ENCODE assay signal across 24 cellular contexts in the genomic region with DNA sequence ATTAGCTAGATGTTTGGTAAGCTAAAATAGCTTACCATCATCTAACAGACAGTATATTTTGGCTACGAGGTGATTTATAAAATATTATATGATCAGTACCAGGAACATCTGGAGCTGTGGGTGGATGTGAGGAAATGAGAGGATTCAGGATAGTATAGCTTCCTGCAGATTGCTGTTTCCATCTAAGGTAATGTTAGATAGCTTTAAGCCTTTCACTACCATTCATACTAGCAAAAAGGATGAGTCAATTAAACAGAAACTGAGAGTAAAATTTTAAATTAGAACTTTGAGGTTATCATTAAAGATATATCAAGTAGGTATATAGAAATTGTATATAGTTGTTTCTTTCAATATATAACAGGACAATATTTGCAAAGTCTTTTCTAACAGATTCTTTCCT.
"Had no signal": no experiment of that assay in that cellular context is flagged by ENCODE, and none has a peak within 500 bp of the region (broad histone marks: within the 10 kb centered on the region; RNA-seq: fewer than 3 reads in every experiment).

No MANE protein-coding gene starts in this region.

- H3K4me3 ChIP-seq: coronary artery, esophagus squamous epithelium, gastrocnemius medialis, neural progenitor cell, sigmoid colon, smooth muscle cell, thoracic aorta had no signal

- H3K9me3 ChIP-seq: esophagus squamous epithelium, gastrocnemius medialis, sigmoid colon, thoracic aorta had no signal

- H3K36me3 ChIP-seq: esophagus squamous epithelium, gastrocnemius medialis, neural progenitor cell, sigmoid colon, thoracic aorta had no signal

- DNase-seq: activated B cell treated with CpG ODN at 0.5 μM for 24 hours; activated CD4-positive, alpha-beta T cell treated with anti-CD3 and anti-CD28 coated beads, Interleukin-2, amount 10 ng/mL, durations not matched to agents 24 days and 14 days; activated naive CD4-positive, alpha-beta T cell treated with anti-CD3 and anti-CD28 coated beads, Interleukin-2, amount 10 ng/mL, durations not matched to agents 7 days and 5 days; activated naive CD8-positive, alpha-beta T cell treated with anti-CD3 and anti-CD28 coated beads, Interleukin-2, amount 50 U/mL, for 24 hours; activated T-cell treated with anti-CD3 and anti-CD28 coated beads, Interleukin-2, amount 50 U/mL, for 1 hour; cerebellar nuclear complex; endodermal cell; esophagus squamous epithelium; gastrocnemius medialis; hippocampal formation; kidney glomerular epithelial cell; left ventricle myocardium superior; mammary epithelial cell; naive thymus-derived CD8-positive, alpha-beta T cell; sigmoid colon; stimulated activated CD4-positive, alpha-beta T cell treated with anti-CD3 and anti-CD28 coated beads, Interleukin-15, amount 100 ng/mL, for 24 hours; stimulated activated naive B cell treated with anti-CD40 and anti-IgM and Interleukin-4, amounts not matched to agents 10 μg/mL and 1 μg/mL and 100 μg/mL, for 72 hours had no signal

- H3K27me3 ChIP-seq: esophagus squamous epithelium, gastrocnemius medialis, neural progenitor cell, sigmoid colon had no signal

- H3K4me3 Mint-ChIP-seq: activated B cell treated with CpG ODN at 0.5 μM for 24 hours; activated CD4-positive, alpha-beta T cell treated with anti-CD3 and anti-CD28 coated beads, Interleukin-2, amount 10 ng/mL, durations not matched to agents 24 days and 14 days; activated naive CD4-positive, alpha-beta T cell treated with anti-CD3 and anti-CD28 coated beads, Interleukin-2, amount 10 ng/mL, durations not matched to agents 7 days and 5 days; activated naive CD8-positive, alpha-beta T cell treated with anti-CD3 and anti-CD28 coated beads, Interleukin-2, amount 50 U/mL, for 24 hours; endodermal cell; mesothelial cell of epicardium; naive thymus-derived CD8-positive, alpha-beta T cell; neural progenitor cell; stimulated activated naive B cell treated with anti-CD40 and anti-IgM and Interleukin-4, amounts not matched to agents 10 μg/mL and 1 μg/mL and 100 μg/mL, for 72 hours; T-helper 1 cell treated with Interleukin-12 subunit alpha and Interleukin-12 subunit beta and Interleukin-4 antibody, amounts not matched to agents 30 μg/mL and 1 μg/mL, for 36 hours; type B pancreatic cell had no signal

- H3K27ac ChIP-seq: coronary artery, esophagus squamous epithelium, gastrocnemius medialis, neural progenitor cell, sigmoid colon, thoracic aorta had no signal

- H3K4me1 ChIP-seq: neural progenitor cell had no signal

- H3K27ac Mint-ChIP-seq: activated B cell treated with CpG ODN at 0.5 μM for 24 hours; activated CD4-positive, alpha-beta T cell treated with anti-CD3 and anti-CD28 coated beads, Interleukin-2, amount 10 ng/mL, durations not matched to agents 24 days and 14 days; activated naive CD4-positive, alpha-beta T cell treated with anti-CD3 and anti-CD28 coated beads, Interleukin-2, amount 10 ng/mL, durations not matched to agents 7 days and 5 days; activated naive CD8-positive, alpha-beta T cell treated with anti-CD3 and anti-CD28 coated beads, Interleukin-2, amount 50 U/mL, for 24 hours; endodermal cell; mesothelial cell of epicardium; neural progenitor cell; stimulated activated naive B cell treated with anti-CD40 and anti-IgM and Interleukin-4, amounts not matched to agents 10 μg/mL and 1 μg/mL and 100 μg/mL, for 72 hours; T-helper 1 cell treated with Interleukin-12 subunit alpha and Interleukin-12 subunit beta and Interleukin-4 antibody, amounts not matched to agents 30 μg/mL and 1 μg/mL, for 36 hours; type B pancreatic cell had no signal

- H3K27me3 Mint-ChIP-seq: activated B cell treated with CpG ODN at 0.5 μM for 24 hours; activated CD4-positive, alpha-beta T cell treated with anti-CD3 and anti-CD28 coated beads, Interleukin-2, amount 10 ng/mL, durations not matched to agents 24 days and 14 days; activated naive CD4-positive, alpha-beta T cell treated with anti-CD3 and anti-CD28 coated beads, Interleukin-2, amount 10 ng/mL, durations not matched to agents 7 days and 5 days; activated naive CD8-positive, alpha-beta T cell treated with anti-CD3 and anti-CD28 coated beads, Interleukin-2, amount 50 U/mL, for 24 hours; naive thymus-derived CD8-positive, alpha-beta T cell; stimulated activated naive B cell treated with anti-CD40 and anti-IgM and Interleukin-4, amounts not matched to agents 10 μg/mL and 1 μg/mL and 100 μg/mL, for 72 hours; type B pancreatic cell had no signal

- H3K36me3 Mint-ChIP-seq: mesothelial cell of epicardium, type B pancreatic cell had no signal

- H3K9me3 Mint-ChIP-seq: activated B cell treated with CpG ODN at 0.5 μM for 24 hours; activated CD4-positive, alpha-beta T cell treated with anti-CD3 and anti-CD28 coated beads, Interleukin-2, amount 10 ng/mL, durations not matched to agents 24 days and 14 days; activated naive CD4-positive, alpha-beta T cell treated with anti-CD3 and anti-CD28 coated beads, Interleukin-2, amount 10 ng/mL, durations not matched to agents 7 days and 5 days; activated naive CD8-positive, alpha-beta T cell treated with anti-CD3 and anti-CD28 coated beads, Interleukin-2, amount 50 U/mL, for 24 hours; endodermal cell; mesothelial cell of epicardium; naive thymus-derived CD8-positive, alpha-beta T cell; neural progenitor cell; stimulated activated naive B cell treated with anti-CD40 and anti-IgM and Interleukin-4, amounts not matched to agents 10 μg/mL and 1 μg/mL and 100 μg/mL, for 72 hours; T-helper 1 cell treated with Interleukin-12 subunit alpha and Interleukin-12 subunit beta and Interleukin-4 antibody, amounts not matched to agents 30 μg/mL and 1 μg/mL, for 36 hours; type B pancreatic cell had no signal

- ATAC-seq: activated naive CD8-positive, alpha-beta T cell treated with anti-CD3 and anti-CD28 coated beads, Interleukin-2, amount 50 U/mL, for 24 hours; gastrocnemius medialis; left ventricle myocardium superior; naive thymus-derived CD8-positive, alpha-beta T cell; stimulated activated naive B cell treated with anti-CD40 and anti-IgM and Interleukin-4, amounts not matched to agents 10 μg/mL and 1 μg/mL and 100 μg/mL, for 72 hours had no signal

- H3K4me1 Mint-ChIP-seq: activated naive CD4-positive, alpha-beta T cell treated with anti-CD3 and anti-CD28 coated beads, Interleukin-2, amount 10 ng/mL, durations not matched to agents 7 days and 5 days; endodermal cell; mesothelial cell of epicardium; neural progenitor cell had no signal
